Comparison of ENCODE assay signal across 1 cellular context in genomic region chr5:54883374-54884194, GRCh38.
TF ChIP-seq lines count a peak whose summit lies in the region.

No MANE protein-coding gene starts in this region.

TF ChIP-seq in HepG2, 621 proteins besides CTCF, POLR2A, EP300 and RAD21 (continued from another document):
- TF ChIP-seq MAFK (conservative IDR thresholded peaks at IDR 0.05 in 1 of 2, IDR thresholded peaks at IDR 0.05 in 1 of 2; ENCODE audit: low read length in 2 of 2) (no peak), THYN1 (CRISPR knock-in tag; IDR thresholded peaks at IDR 0.05; ENCODE audit: borderline replicate concordance, low read depth) (no peak), GPBP1L1 (CRISPR knock-in tag; IDR thresholded peaks at IDR 0.05) (no peak)
